In genomic region chr3:117052356-117052755, GRCh38 we compare ENCODE assay signal across 28 cellular contexts.
A peak's percentile ranks its signal among the peaks of the same experiment; 100 is the strongest.
DNase-seq lines count a peak whose midpoint lies in the region; ATAC-seq and TF ChIP-seq lines count a peak whose summit lies in the region.
"Had no signal": no experiment of that assay in that cellular context is flagged by ENCODE, and none has a peak within 500 bp of the region (broad histone marks: within the 10 kb centered on the region; RNA-seq: fewer than 3 reads in every experiment).

No MANE protein-coding gene starts in this region.

- no peaks in the 10 kb centered on the region for H3K27me3 ChIP-seq in PC-3 (ENCODE audit: low read length)
- H3K27me3 ChIP-seq: esophagus muscularis mucosa, heart left ventricle, ovary, sigmoid colon had no signal

- peaks cover 8% of the 10 kb centered on the region for H3K9me3 Mint-ChIP-seq in stimulated activated memory B cell treated with anti-CD40 and anti-IgM and Interleukin-4, amounts not matched to agents 10 μg/mL and 1 μg/mL and 100 μg/mL, for 72 hours
- H3K9me3 Mint-ChIP-seq: activated naive CD4-positive, alpha-beta T cell treated with anti-CD3 and anti-CD28 coated beads, Interleukin-2, amount 10 ng/mL, durations not matched to agents 7 days and 5 days; T-helper 1 cell treated with Interleukin-12 subunit alpha and Interleukin-12 subunit beta and Interleukin-4 antibody, amounts not matched to agents 30 μg/mL and 1 μg/mL, for 36 hours had no signal

- H3K4me2 ChIP-seq in PC-3 (ENCODE audit: low read length): no peak overlapping the region

- POLR2A ChIA-PET in PC-3 (lab: Charles Lee; ENCODE audit: unreplicated experiment): no interaction called here

- no peaks in the 10 kb centered on the region for H3K27me3 Mint-ChIP-seq in stimulated activated memory B cell treated with anti-CD40 and anti-IgM and Interleukin-4, amounts not matched to agents 10 μg/mL and 1 μg/mL and 100 μg/mL, for 72 hours
- H3K27me3 Mint-ChIP-seq: activated naive CD4-positive, alpha-beta T cell treated with anti-CD3 and anti-CD28 coated beads, Interleukin-2, amount 10 ng/mL, durations not matched to agents 7 days and 5 days; CD4-positive, alpha-beta memory T cell had no signal

- DNase-seq in AG09319 (ENCODE audit: extremely low read depth, low read depth): peak; percentile 8
- DNase-seq in H4 (ENCODE audit: low spot score): peak; percentile 5
- peak; percentile 7 for DNase-seq in dermis blood vessel endothelial cell
- DNase-seq in kidney tubule cell (ENCODE audit: low spot score): peak; percentile 21
- DNase-seq in PC-3: no peak
- no peak for DNase-seq in KG1 (lab: John Stamatoyannopoulos, UW)
- DNase-seq: activated CD4-positive, alpha-beta T cell treated with anti-CD3 and anti-CD28 coated beads for 4 hours; activated naive CD4-positive, alpha-beta T cell treated with anti-CD3 and anti-CD28 coated beads, Interleukin-2, amount 10 ng/mL, durations not matched to agents 7 days and 5 days; anterior cingulate cortex; CD4-positive, alpha-beta memory T cell; DMS53; effector memory CD4-positive, alpha-beta T cell; heart left ventricle; HFFc6; naive thymus-derived CD4-positive, alpha-beta T cell; NCI-H1105; NCI-H2029; NCI-H226; NCI-H774; OCI-M1; ovary; SIG-M5; sigmoid colon had no signal

- no peak overlapping the region for H2AFZ ChIP-seq in PC-3 (ENCODE audit: low read length)

- CTCF ChIA-PET in PC-3 (lab: Charles Lee): no interaction called here

- BruUV-seq in PC-3 (replicated peaks; lab: Mats Ljungman, UMichigan): no TSS peak

- H3K4me3 Mint-ChIP-seq in stimulated activated memory B cell treated with anti-CD40 and anti-IgM and Interleukin-4, amounts not matched to agents 10 μg/mL and 1 μg/mL and 100 μg/mL, for 72 hours: no peak overlapping the region
- H3K4me3 Mint-ChIP-seq: activated naive CD4-positive, alpha-beta T cell treated with anti-CD3 and anti-CD28 coated beads, Interleukin-2, amount 10 ng/mL, durations not matched to agents 7 days and 5 days; CD4-positive, alpha-beta memory T cell; HFFc6; naive thymus-derived CD4-positive, alpha-beta T cell; T-helper 1 cell treated with Interleukin-12 subunit alpha and Interleukin-12 subunit beta and Interleukin-4 antibody, amounts not matched to agents 30 μg/mL and 1 μg/mL, for 36 hours had no signal

- TF ChIP-seq CTCF in AG09319 (IDR thresholded peaks at IDR 0.05; ENCODE audit: low read depth, low read length) (no peak), PC-3 (conservative IDR thresholded peaks at IDR 0.05; ENCODE audit: low read depth, low read length) (no peak)

- H3K4me3 ChIP-seq in PC-3 (ENCODE audit: low read length): no peak overlapping the region
- H3K4me3 ChIP-seq: esophagus muscularis mucosa, heart left ventricle, ovary, sigmoid colon had no signal

- H3K9me2 ChIP-seq in PC-3 (replicated peaks; ENCODE audit: low read length): no peaks in the 10 kb centered on the region

- no peaks in the 10 kb centered on the region for H3K4me1 ChIP-seq in PC-3 (ENCODE audit: insufficient read depth, low read length)
- H3K4me1 ChIP-seq: esophagus muscularis mucosa, heart left ventricle, sigmoid colon had no signal

- no peaks in the 10 kb centered on the region for H4K20me1 ChIP-seq in PC-3 (ENCODE audit: low read length)

- no peaks in the 10 kb centered on the region for H3K79me2 ChIP-seq in PC-3 (ENCODE audit: low read length)

- H3K36me3 Mint-ChIP-seq in stimulated activated memory B cell treated with anti-CD40 and anti-IgM and Interleukin-4, amounts not matched to agents 10 μg/mL and 1 μg/mL and 100 μg/mL, for 72 hours: no peaks in the 10 kb centered on the region
- H3K36me3 Mint-ChIP-seq: activated naive CD4-positive, alpha-beta T cell treated with anti-CD3 and anti-CD28 coated beads, Interleukin-2, amount 10 ng/mL, durations not matched to agents 7 days and 5 days; CD4-positive, alpha-beta memory T cell had no signal

- peaks cover 13% of the 10 kb centered on the region for H3K4me1 Mint-ChIP-seq in stimulated activated memory B cell treated with anti-CD40 and anti-IgM and Interleukin-4, amounts not matched to agents 10 μg/mL and 1 μg/mL and 100 μg/mL, for 72 hours
- H3K4me1 Mint-ChIP-seq: activated naive CD4-positive, alpha-beta T cell treated with anti-CD3 and anti-CD28 coated beads, Interleukin-2, amount 10 ng/mL, durations not matched to agents 7 days and 5 days; CD4-positive, alpha-beta memory T cell; naive thymus-derived CD4-positive, alpha-beta T cell had no signal

- no peak overlapping the region for H3K9ac ChIP-seq in PC-3 (ENCODE audit: low read length)

- no peaks in the 10 kb centered on the region; the same call in 1 of the 2 replicates for H3K9me3 ChIP-seq in PC-3 (ENCODE audit: low read length)
- H3K9me3 ChIP-seq: esophagus muscularis mucosa, heart left ventricle, ovary, sigmoid colon had no signal

- H3K27ac ChIP-seq in PC-3 (ENCODE audit: low read length): no peak overlapping the region
- H3K27ac ChIP-seq: esophagus muscularis mucosa, heart left ventricle, ovary, sigmoid colon had no signal

- H3K27ac Mint-ChIP-seq in stimulated activated memory B cell treated with anti-CD40 and anti-IgM and Interleukin-4, amounts not matched to agents 10 μg/mL and 1 μg/mL and 100 μg/mL, for 72 hours: no peak overlapping the region
- H3K27ac Mint-ChIP-seq: activated naive CD4-positive, alpha-beta T cell treated with anti-CD3 and anti-CD28 coated beads, Interleukin-2, amount 10 ng/mL, durations not matched to agents 7 days and 5 days; CD4-positive, alpha-beta memory T cell; HFFc6; naive thymus-derived CD4-positive, alpha-beta T cell; T-helper 1 cell treated with Interleukin-12 subunit alpha and Interleukin-12 subunit beta and Interleukin-4 antibody, amounts not matched to agents 30 μg/mL and 1 μg/mL, for 36 hours had no signal

- intact Hi-C loops in PC-3 (cut with micrococcal nuclease): no loop called here

- no peaks in the 10 kb centered on the region for H3F3A ChIP-seq in PC-3 (ENCODE audit: low read length, unreplicated experiment)

- H3K36me3 ChIP-seq in PC-3 (ENCODE audit: low read depth, low read length): no peaks in the 10 kb centered on the region
- H3K36me3 ChIP-seq: esophagus muscularis mucosa, heart left ventricle, ovary, sigmoid colon had no signal

- ATAC-seq in PC-3 (no peak), HG02623 (IDR thresholded peaks at IDR 0.05; ENCODE audit: unreplicated experiment) (no peak)
- ATAC-seq in stimulated activated memory B cell treated with anti-CD40 and anti-IgM and Interleukin-4, amounts not matched to agents 10 μg/mL and 1 μg/mL and 100 μg/mL, for 72 hours: no peak
- ATAC-seq: heart left ventricle; left lobe of liver; naive thymus-derived CD4-positive, alpha-beta T cell had no signal

Comparison
In these comparisons a context has a peak if more than half of its experiments do, and no peak if none do; other contexts are left out.
1. DNase-seq: peak in AG09319 (single experiment), H4 (single experiment), dermis blood vessel endothelial cell (single experiment) and kidney tubule cell (single experiment); none in PC-3 (single experiment) and KG1 (single experiment).